14 cellular contexts compared by ENCODE assay signal in the genomic region with DNA sequence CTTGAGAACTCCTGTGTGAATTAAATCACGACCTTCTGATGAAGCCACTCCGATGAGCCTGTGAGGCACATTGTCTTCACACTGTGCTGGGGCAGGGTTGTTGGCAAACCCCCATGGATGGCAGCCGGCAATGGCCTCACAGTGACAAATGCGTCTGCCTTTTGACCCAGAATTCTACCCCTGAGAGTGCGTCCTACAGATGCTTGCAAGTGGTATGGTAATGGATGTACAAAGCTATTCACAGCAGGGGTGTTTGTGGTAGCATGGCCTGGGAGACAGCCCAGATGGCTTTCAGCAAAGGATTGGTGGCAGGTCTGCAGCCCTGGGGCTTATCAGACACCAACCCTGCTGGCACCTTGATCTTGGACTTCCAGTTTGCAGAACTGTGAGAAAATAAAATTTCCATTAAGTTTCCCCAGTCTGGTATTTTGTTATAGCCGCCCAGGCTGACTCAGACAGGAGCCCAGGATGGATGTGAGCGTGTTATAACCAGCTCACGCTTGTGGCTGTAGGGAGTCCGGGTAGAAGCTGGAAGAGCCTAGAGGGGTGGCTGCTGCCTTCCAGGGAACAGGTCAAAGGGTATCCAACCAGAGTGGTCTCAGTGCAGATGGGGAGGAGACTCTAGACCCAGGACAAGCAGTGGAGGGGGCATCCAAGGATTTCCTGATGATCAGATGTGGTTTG. TPM values are rescaled to one million over a fixed set of nuclear protein-coding genes. Genes with fewer than 3 reads are reported as not detected.
DNase-seq lines count a peak whose midpoint lies in the region; ATAC-seq and TF ChIP-seq lines count a peak whose summit lies in the region.
"Had no signal": no experiment of that assay in that cellular context is flagged by ENCODE, and none has a peak within 500 bp of the region (broad histone marks: within the 10 kb centered on the region; RNA-seq: fewer than 3 reads in every experiment).

No MANE protein-coding gene starts in this region.

- H3K4ac ChIP-seq in trophoblast cell (ENCODE audit: low read depth, low read length) = no peak overlapping the region

- H2AK5ac ChIP-seq in trophoblast cell (ENCODE audit: low read length) = no peak overlapping the region

- no peak for TF ChIP-seq CTCF in endodermal cell (conservative IDR thresholded peaks at IDR 0.05)

- WGBS in endodermal cell (ENCODE audit: insufficient coverage in 1 of 2, insufficient read length in 1 of 2), 2 experiments = 81 to 82% methylated on average over 9 of the region's 9 CpGs
- WGBS in trophoblast cell (ENCODE audit: extremely low coverage, insufficient coverage, insufficient read length) = no CpG with 5 or more reads among the region's 9 CpGs

- DNase-seq in DMS 273 (lab: John Stamatoyannopoulos, UW; ENCODE audit: unreplicated experiment) (peak; percentile 66), NCI-H345 (lab: John Stamatoyannopoulos, UW) (peak; percentile 27), endodermal cell (peak; percentile 77), trophoblast cell (peak; percentile 21 to 38), OCI-M2 (lab: John Stamatoyannopoulos, UW; ENCODE audit: unreplicated experiment) (no peak), KG1 (lab: John Stamatoyannopoulos, UW) (no peak)
- DNase-seq in activated T-cell treated with anti-CD3 and anti-CD28 coated beads, Interleukin-2, amount 50 U/mL, for 4 hours = no peak
- no peak for DNase-seq in activated naive CD4-positive, alpha-beta T cell treated with anti-CD3 and anti-CD28 coated beads, Interleukin-2, amount 50 U/mL, for 16 hours
- DNase-seq: activated CD4-positive, alpha-beta T cell treated with anti-CD3 and anti-CD28 coated beads, Interleukin-2, amount 50 U/mL, for 48 hours; activated naive CD8-positive, alpha-beta T cell treated with anti-CD3 and anti-CD28 coated beads, Interleukin-2, amount 10 ng/mL, durations not matched to agents 7 days and 5 days; effector CD4-positive, alpha-beta T cell; T-helper 1 cell had no signal

- no peaks in the 10 kb centered on the region for H3K9me3 Mint-ChIP-seq in endodermal cell
- H3K9me3 Mint-ChIP-seq in activated T-cell treated with anti-CD3 and anti-CD28 coated beads, Interleukin-2, amount 50 U/mL, for 4 hours = no peaks in the 10 kb centered on the region
- H3K9me3 Mint-ChIP-seq: activated naive CD8-positive, alpha-beta T cell treated with anti-CD3 and anti-CD28 coated beads, Interleukin-2, amount 10 ng/mL, durations not matched to agents 7 days and 5 days had no signal

- no peak overlapping the region for H2BK120ac ChIP-seq in trophoblast cell (ENCODE audit: insufficient read depth, low read length, poor library complexity)

- no peaks in the 10 kb centered on the region for H3K4me1 ChIP-seq in endodermal cell (ENCODE audit: control insufficient read depth, insufficient read depth, low read length)
- H3K4me1 ChIP-seq in trophoblast cell (ENCODE audit: control insufficient read depth in 1 of 2, insufficient read depth in 2 of 2, low read length in 2 of 2) = peaks cover 12 to 13% of the 10 kb centered on the region in 2 experiments

- H3K36me3 ChIP-seq in endodermal cell (ENCODE audit: control insufficient read depth, insufficient read depth, low read length) = peaks cover 48% of the 10 kb centered on the region
- peaks cover 2% of the 10 kb centered on the region in 2 experiments for H3K36me3 ChIP-seq in trophoblast cell (ENCODE audit: control insufficient read depth in 1 of 2, insufficient read depth in 2 of 2, low read length in 2 of 2)

- no peak overlapping the region for H3K9ac ChIP-seq in endodermal cell (ENCODE audit: extremely low read depth, low read length, poor library complexity, severe bottlenecking)
- no peak overlapping the region for H3K9ac ChIP-seq in trophoblast cell (ENCODE audit: low read length)

- peaks cover 47% of the 10 kb centered on the region for H3K36me3 Mint-ChIP-seq in endodermal cell (ENCODE audit: low read depth)
- no peaks in the 10 kb centered on the region for H3K36me3 Mint-ChIP-seq in activated T-cell treated with anti-CD3 and anti-CD28 coated beads, Interleukin-2, amount 50 U/mL, for 4 hours (ENCODE audit: insufficient read depth)

- no peaks in the 10 kb centered on the region for H3K27me3 Mint-ChIP-seq in endodermal cell (ENCODE audit: insufficient read depth)
- H3K27me3 Mint-ChIP-seq in activated T-cell treated with anti-CD3 and anti-CD28 coated beads, Interleukin-2, amount 50 U/mL, for 4 hours (ENCODE audit: low read depth) = no peaks in the 10 kb centered on the region
- H3K27me3 Mint-ChIP-seq: activated naive CD8-positive, alpha-beta T cell treated with anti-CD3 and anti-CD28 coated beads, Interleukin-2, amount 10 ng/mL, durations not matched to agents 7 days and 5 days had no signal

- no peak overlapping the region for H4K12ac ChIP-seq in trophoblast cell (ENCODE audit: low read depth, low read length)

- H3K27ac Mint-ChIP-seq in endodermal cell = peak overlapping the region; percentile 75
- H3K27ac Mint-ChIP-seq: activated naive CD8-positive, alpha-beta T cell treated with anti-CD3 and anti-CD28 coated beads, Interleukin-2, amount 10 ng/mL, durations not matched to agents 7 days and 5 days had no signal

- peaks cover 4% of the 10 kb centered on the region for H3K79me1 ChIP-seq in trophoblast cell (ENCODE audit: low read length)

- H2AFZ ChIP-seq in trophoblast cell (ENCODE audit: insufficient read depth, low read length, poor library complexity) = no peak overlapping the region

- H3K18ac ChIP-seq in trophoblast cell (ENCODE audit: low read length) = no peak overlapping the region

- H3K14ac ChIP-seq in trophoblast cell (ENCODE audit: low read length) = no peak overlapping the region

- no peak overlapping the region for H3K23ac ChIP-seq in trophoblast cell (ENCODE audit: low read length)

- H3K4me3 Mint-ChIP-seq in endodermal cell = no peak overlapping the region
- H3K4me3 Mint-ChIP-seq in activated T-cell treated with anti-CD3 and anti-CD28 coated beads, Interleukin-2, amount 50 U/mL, for 4 hours = no peak overlapping the region
- H3K4me3 Mint-ChIP-seq: activated naive CD8-positive, alpha-beta T cell treated with anti-CD3 and anti-CD28 coated beads, Interleukin-2, amount 10 ng/mL, durations not matched to agents 7 days and 5 days had no signal

- H3K27ac ChIP-seq in endodermal cell (ENCODE audit: low read depth, low read length) = no peak overlapping the region
- H3K27ac ChIP-seq in trophoblast cell (ENCODE audit: low read depth, low read length) = no peak overlapping the region

- no peak for ATAC-seq in activated T-cell treated with anti-CD3 and anti-CD28 coated beads, Interleukin-2, amount 50 U/mL, for 4 hours
- ATAC-seq: GM12878, sciatic nerve had no signal

- H3K27me3 ChIP-seq in endodermal cell (ENCODE audit: control insufficient read depth, insufficient read depth, low read length, poor library complexity, severe bottlenecking) (no peaks in the 10 kb centered on the region), trophoblast cell (ENCODE audit: insufficient read depth, low read length) (no peaks in the 10 kb centered on the region)

- no peak overlapping the region for H4K91ac ChIP-seq in trophoblast cell (ENCODE audit: low read depth, low read length)

- H2BK5ac ChIP-seq in trophoblast cell (ENCODE audit: low read depth, low read length, poor library complexity) = no peak overlapping the region

- H2BK12ac ChIP-seq in trophoblast cell (ENCODE audit: low read length) = no peak overlapping the region

- H3K4me2 ChIP-seq in trophoblast cell (ENCODE audit: low read length) = no peak overlapping the region

- no peak overlapping the region for H4K8ac ChIP-seq in trophoblast cell (ENCODE audit: low read depth, low read length)

- H3K9me3 ChIP-seq in endodermal cell (ENCODE audit: control insufficient read depth, low read length) (no peaks in the 10 kb centered on the region), trophoblast cell (ENCODE audit: insufficient read depth, low read depth, low read length) (no peaks in the 10 kb centered on the region)

- H3K4me3 ChIP-seq in endodermal cell (ENCODE audit: low read length) (no peak overlapping the region), trophoblast cell (ENCODE audit: low read depth, low read length) (no peak overlapping the region)
- H3K4me3 ChIP-seq: GM12878 had no signal

- H3K4me1 Mint-ChIP-seq in endodermal cell = peaks cover 19% of the 10 kb centered on the region
- H3K4me1 Mint-ChIP-seq in activated T-cell treated with anti-CD3 and anti-CD28 coated beads, Interleukin-2, amount 50 U/mL, for 4 hours (ENCODE audit: low read depth) = no peaks in the 10 kb centered on the region

- H3K79me2 ChIP-seq in trophoblast cell (ENCODE audit: control insufficient read depth, insufficient read depth, low read length, poor library complexity) = no peaks in the 10 kb centered on the region

RNA-seq across cellular contexts. Expression of gene AFMID, which starts 10.1 kb away (rescaled TPM):
- 10 to 100 TPM; 46.5 to 52.4 TPM for total RNA-seq in endodermal cell
- 52.0 TPM for polyA plus RNA-seq in endodermal cell (2013, experiment 1 of 2)
- 48.2 TPM for polyA plus RNA-seq in endodermal cell (2013, experiment 2 of 2)
- polyA plus RNA-seq in trophoblast cell (2013) = 14.8 and 16.0 TPM in 2 replicates
- total RNA-seq in activated T-cell treated with anti-CD3 and anti-CD28 coated beads, Interleukin-2, amount 50 U/mL, for 4 hours = 10 to 100 TPM; 15.8 to 16.9 (median 16.1) TPM

RNA-seq across cellular contexts. Expression of gene TK1, which starts 10.4 kb away (rescaled TPM):
- 10 to 100 TPM; 81.0 to 97.4 TPM for total RNA-seq in endodermal cell
- 44.3 TPM for polyA plus RNA-seq in endodermal cell (2013, experiment 1 of 2)
- polyA plus RNA-seq in endodermal cell (2013, experiment 2 of 2) = 48.8 TPM
- polyA plus RNA-seq in trophoblast cell (2013) = 55.5 and 56.1 TPM in 2 replicates
- total RNA-seq in activated T-cell treated with anti-CD3 and anti-CD28 coated beads, Interleukin-2, amount 50 U/mL, for 4 hours = 10 to 100 TPM; 23.0 to 30.3 (median 26.8) TPM

RNA-seq across cellular contexts. Expression of gene BIRC5, which starts 16.8 kb away (rescaled TPM):
- 10 to 100 TPM; 59.7 to 89.6 TPM for total RNA-seq in endodermal cell
- 113 TPM for polyA plus RNA-seq in endodermal cell (2013, experiment 1 of 2)
- polyA plus RNA-seq in endodermal cell (2013, experiment 2 of 2) = 112 TPM
- 38.7 and 44.2 TPM in 2 replicates for polyA plus RNA-seq in trophoblast cell (2013)
- total RNA-seq in activated T-cell treated with anti-CD3 and anti-CD28 coated beads, Interleukin-2, amount 50 U/mL, for 4 hours = 1 to 10 TPM; 5.4 to 10.0 (median 8.5) TPM

RNA-seq across cellular contexts. Expression of gene SYNGR2, which starts 28.9 kb away (rescaled TPM):
- 10 to 100 TPM; 39.2 to 39.6 TPM for total RNA-seq in endodermal cell
- polyA plus RNA-seq in endodermal cell (2013, experiment 1 of 2) = 21.7 TPM
- 16.9 TPM for polyA plus RNA-seq in endodermal cell (2013, experiment 2 of 2)
- 30.3 and 34.2 TPM in 2 replicates for polyA plus RNA-seq in trophoblast cell (2013)
- 100 to 1,000 TPM; 192 to 224 (median 196) TPM for total RNA-seq in activated T-cell treated with anti-CD3 and anti-CD28 coated beads, Interleukin-2, amount 50 U/mL, for 4 hours

RNA-seq across cellular contexts. Expression of gene TMEM235, which starts 34.1 kb away (rescaled TPM):
- under 1 TPM in 1 of 2 donors, not detected in 1; 0.33 TPM for total RNA-seq in endodermal cell
- not detected for polyA plus RNA-seq in endodermal cell (2013, experiment 1 of 2)
- polyA plus RNA-seq in endodermal cell (2013, experiment 2 of 2) = 0.33 TPM
- polyA plus RNA-seq in trophoblast cell (2013) = not detected in 2 replicates
- total RNA-seq in activated T-cell treated with anti-CD3 and anti-CD28 coated beads, Interleukin-2, amount 50 U/mL, for 4 hours = not detected
- total RNA-seq: activated naive CD8-positive, alpha-beta T cell treated with anti-CD3 and anti-CD28 coated beads, Interleukin-2, amount 10 ng/mL, durations not matched to agents 7 days and 5 days; GM12878; sciatic nerve had no signal
- polyA plus RNA-seq: GM12878 had no signal

Comparison
In these comparisons a context has a peak if more than half of its experiments do, and no peak if none do; other contexts are left out.
1. DNase-seq: peak in DMS 273 (single experiment), NCI-H345 (single experiment), endodermal cell (single experiment) and trophoblast cell (2 of 2); none in OCI-M2 (single experiment), KG1 (single experiment), activated T-cell treated with anti-CD3 and anti-CD28 coated beads, Interleukin-2, amount 50 U/mL, for 4 hours (single experiment) and activated naive CD4-positive, alpha-beta T cell treated with anti-CD3 and anti-CD28 coated beads, Interleukin-2, amount 50 U/mL, for 16 hours (single experiment).
2. RNA of gene BIRC5, which starts 16.8 kb away (total RNA-seq): 59.7 to 89.6 TPM in endodermal cell; 5.4 to 10.0 TPM in activated T-cell treated with anti-CD3 and anti-CD28 coated beads, Interleukin-2, amount 50 U/mL, for 4 hours; every median in the first group is over 4 times any median in the second.